ENCODE assay signal across 25 cellular contexts in the genomic region with DNA sequence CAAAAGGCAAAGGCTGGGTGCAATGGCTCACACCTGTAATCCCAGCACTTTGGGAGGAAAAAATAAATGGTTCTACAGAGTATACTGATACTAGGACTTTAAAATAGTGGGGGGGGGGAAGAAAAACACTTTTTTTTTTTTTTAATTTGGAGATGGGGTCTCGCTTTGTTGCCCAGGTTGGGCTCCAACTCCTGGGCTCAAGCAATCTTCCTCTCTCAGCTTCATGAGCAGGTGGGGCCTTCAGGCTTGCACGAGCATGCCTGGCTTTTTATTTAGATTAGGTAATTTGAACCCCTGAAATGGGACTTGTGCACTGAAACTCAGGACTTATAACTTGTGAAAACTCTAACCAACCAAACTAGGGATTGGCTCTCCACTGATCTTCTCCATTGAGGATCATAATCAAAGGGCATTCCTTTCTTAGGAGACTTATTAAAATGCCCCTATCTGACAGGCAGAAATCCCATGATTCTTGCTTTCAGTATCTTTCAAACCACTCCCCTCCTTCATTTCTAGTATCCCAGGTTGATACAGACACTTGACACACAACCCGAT. TPM values are rescaled to one million over a fixed set of nuclear protein-coding genes. Genes with fewer than 3 reads are reported as not detected.
DNase-seq lines count a peak whose midpoint lies in the region; ATAC-seq and TF ChIP-seq lines count a peak whose summit lies in the region.
"Had no signal": no experiment of that assay in that cellular context is flagged by ENCODE, and none has a peak within 500 bp of the region (broad histone marks: within the 10 kb centered on the region; RNA-seq: fewer than 3 reads in every experiment).

No MANE protein-coding gene starts in this region.

- TF ChIP-seq CTCF in HEK293 (tag by site-specific recombination; IDR thresholded peaks at IDR 0.05) (no peak), neutrophil (IDR thresholded peaks at IDR 0.05) (no peak)

- peaks cover 70% of the 10 kb centered on the region for H3K4me1 Mint-ChIP-seq in activated T-cell treated with anti-CD3 and anti-CD28 coated beads, Interleukin-2, amount 50 U/mL, for 24 hours (ENCODE audit: low read depth)
- H3K4me1 Mint-ChIP-seq in activated T-cell treated with anti-CD3 and anti-CD28 coated beads, Interleukin-2, amount 50 U/mL, for 4 hours (ENCODE audit: low read depth) = peaks cover 63% of the 10 kb centered on the region
- peaks cover 51% of the 10 kb centered on the region for H3K4me1 Mint-ChIP-seq in activated naive CD8-positive, alpha-beta T cell treated with anti-CD3 and anti-CD28 coated beads for 36 hours

- no peak for DNase-seq in activated T-cell treated with anti-CD3 and anti-CD28 coated beads, Interleukin-2, amount 50 U/mL, for 24 hours
- no peak for DNase-seq in activated T-cell treated with anti-CD3 and anti-CD28 coated beads, Interleukin-2, amount 50 U/mL, for 4 hours
- DNase-seq in activated naive CD8-positive, alpha-beta T cell treated with anti-CD3 and anti-CD28 coated beads for 36 hours = no peak
- DNase-seq in NCI-H1694 (lab: John Stamatoyannopoulos, UW) (no peak), HEK293T (ENCODE audit: extremely low spot score) (no peak)
- DNase-seq: ACHN; activated CD4-positive, alpha-beta memory T cell treated with anti-CD3 and anti-CD28 coated beads, Interleukin-2, amount 10 ng/mL, durations not matched to agents 7 days and 5 days; activated naive CD4-positive, alpha-beta T cell treated with Interleukin-2 at 50 U/mL for 16 hours; activated T-cell treated with anti-CD3 and anti-CD28 coated beads for 4 hours; caudate nucleus; dermis blood vessel endothelial cell; midbrain; NCI-H146; NCI-H69; RPMI8226; stomach; tibial artery had no signal

- no peaks in the 10 kb centered on the region for H3K9me3 Mint-ChIP-seq in activated T-cell treated with anti-CD3 and anti-CD28 coated beads, Interleukin-2, amount 50 U/mL, for 24 hours
- no peaks in the 10 kb centered on the region for H3K9me3 Mint-ChIP-seq in activated T-cell treated with anti-CD3 and anti-CD28 coated beads, Interleukin-2, amount 50 U/mL, for 4 hours
- H3K9me3 Mint-ChIP-seq in activated naive CD8-positive, alpha-beta T cell treated with anti-CD3 and anti-CD28 coated beads for 36 hours = no peaks in the 10 kb centered on the region
- H3K9me3 Mint-ChIP-seq: activated CD4-positive, alpha-beta memory T cell treated with anti-CD3 and anti-CD28 coated beads, Interleukin-2, amount 10 ng/mL, durations not matched to agents 7 days and 5 days; neural crest cell; T-helper 1 cell treated with Interleukin-12 subunit alpha and Interleukin-12 subunit beta and Interleukin-4 antibody, amounts not matched to agents 30 μg/mL and 1 μg/mL, for 36 hours had no signal

- no peak for ATAC-seq in activated T-cell treated with anti-CD3 and anti-CD28 coated beads, Interleukin-2, amount 50 U/mL, for 4 hours
- no peak for ATAC-seq in HG02852 (IDR thresholded peaks at IDR 0.05; ENCODE audit: unreplicated experiment)
- ATAC-seq: sciatic nerve had no signal

- no peak overlapping the region for H3K4me3 Mint-ChIP-seq in activated T-cell treated with anti-CD3 and anti-CD28 coated beads, Interleukin-2, amount 50 U/mL, for 24 hours
- no peak overlapping the region for H3K4me3 Mint-ChIP-seq in activated T-cell treated with anti-CD3 and anti-CD28 coated beads, Interleukin-2, amount 50 U/mL, for 4 hours
- no peak overlapping the region for H3K4me3 Mint-ChIP-seq in activated naive CD8-positive, alpha-beta T cell treated with anti-CD3 and anti-CD28 coated beads for 36 hours
- H3K4me3 Mint-ChIP-seq: activated CD4-positive, alpha-beta memory T cell treated with anti-CD3 and anti-CD28 coated beads, Interleukin-2, amount 10 ng/mL, durations not matched to agents 7 days and 5 days; neural crest cell; T-helper 1 cell treated with Interleukin-12 subunit alpha and Interleukin-12 subunit beta and Interleukin-4 antibody, amounts not matched to agents 30 μg/mL and 1 μg/mL, for 36 hours had no signal

- H3K4me1 ChIP-seq in HEK293 (ENCODE audit: control insufficient read depth, insufficient read depth, low read length) = peaks cover 31% of the 10 kb centered on the region
- H3K4me1 ChIP-seq in neutrophil (ENCODE audit: control insufficient read depth in 1 of 2, insufficient read depth in 1 of 2, low read depth in 1 of 2, low read length in 1 of 2) = peaks cover 17 to 38% of the 10 kb centered on the region in 2 experiments

- no peaks in the 10 kb centered on the region for H3K27me3 Mint-ChIP-seq in activated T-cell treated with anti-CD3 and anti-CD28 coated beads, Interleukin-2, amount 50 U/mL, for 24 hours
- H3K27me3 Mint-ChIP-seq in activated T-cell treated with anti-CD3 and anti-CD28 coated beads, Interleukin-2, amount 50 U/mL, for 4 hours (ENCODE audit: low read depth) = no peaks in the 10 kb centered on the region
- H3K27me3 Mint-ChIP-seq in activated naive CD8-positive, alpha-beta T cell treated with anti-CD3 and anti-CD28 coated beads for 36 hours = no peaks in the 10 kb centered on the region
- H3K27me3 Mint-ChIP-seq: activated CD4-positive, alpha-beta memory T cell treated with anti-CD3 and anti-CD28 coated beads, Interleukin-2, amount 10 ng/mL, durations not matched to agents 7 days and 5 days had no signal

- H3K36me3 Mint-ChIP-seq in activated T-cell treated with anti-CD3 and anti-CD28 coated beads, Interleukin-2, amount 50 U/mL, for 24 hours (ENCODE audit: low read depth) = peaks cover 75% of the 10 kb centered on the region
- H3K36me3 Mint-ChIP-seq in activated T-cell treated with anti-CD3 and anti-CD28 coated beads, Interleukin-2, amount 50 U/mL, for 4 hours (ENCODE audit: insufficient read depth) = peaks cover 33% of the 10 kb centered on the region
- H3K36me3 Mint-ChIP-seq in activated naive CD8-positive, alpha-beta T cell treated with anti-CD3 and anti-CD28 coated beads for 36 hours = peaks cover 36% of the 10 kb centered on the region

- CTCF ChIA-PET in HEK293 (lab: Yijun Ruan, JAX) = interaction anchor here (0.8 kb wide), 1 partner anchor 10 kb away, joined by 3 read pairs; no protein-coding TSS in a partner anchor
- CTCF ChIA-PET in HEK293T (lab: Yijun Ruan, JAX) = no interaction called here

- no peaks in the 10 kb centered on the region for H3K9me3 ChIP-seq in HEK293 (ENCODE audit: control insufficient read depth, insufficient read depth, low read depth, low read length)
- no peaks in the 10 kb centered on the region for H3K9me3 ChIP-seq in neutrophil
- H3K9me3 ChIP-seq: BLaER1 treated with 17β-estradiol and CSF1 and Interleukin-3, amounts not matched to agents 10 nM and 100 nM; stomach; tibial artery had no signal

- peak overlapping the region; percentile 34; the same call in 1 of the 2 replicates for H3K27ac ChIP-seq in HEK293 (ENCODE audit: extremely low read depth, low read depth, low read length)
- H3K27ac ChIP-seq in neutrophil = peak overlapping the region; percentile 37
- H3K27ac ChIP-seq: KMS-11, stomach, tibial artery had no signal

- H3K4me3 ChIP-seq in HEK293 (ENCODE audit: low read depth, low read length) (no peak overlapping the region), neutrophil (ENCODE audit: low read depth in 1 of 2, low read length in 1 of 2) (no peak overlapping the region)
- H3K4me3 ChIP-seq: BLaER1 treated with 17β-estradiol and CSF1 and Interleukin-3, amounts not matched to agents 10 nM and 100 nM; stomach; tibial artery had no signal

- POLR2A ChIA-PET in HEK293 (lab: Yijun Ruan, JAX) = no interaction called here
- POLR2A ChIA-PET in HEK293T (lab: Yijun Ruan, JAX) = no interaction called here

- no peaks in the 10 kb centered on the region for H3K27me3 ChIP-seq in neutrophil
- H3K27me3 ChIP-seq: BLaER1 treated with 17β-estradiol and CSF1 and Interleukin-3, amounts not matched to agents 10 nM and 100 nM; stomach; tibial artery had no signal

- H3K36me3 ChIP-seq in HEK293 (ENCODE audit: control insufficient read depth in 2 of 2, insufficient read depth in 1 of 2, low read length in 2 of 2) = peaks cover 11 to 21% of the 10 kb centered on the region in 2 experiments
- peaks cover 59% of the 10 kb centered on the region for H3K36me3 ChIP-seq in neutrophil
- H3K36me3 ChIP-seq: tibial artery had no signal

- H3K27ac Mint-ChIP-seq in activated T-cell treated with anti-CD3 and anti-CD28 coated beads, Interleukin-2, amount 50 U/mL, for 24 hours = peak overlapping the region; percentile 27
- H3K27ac Mint-ChIP-seq in activated naive CD8-positive, alpha-beta T cell treated with anti-CD3 and anti-CD28 coated beads for 36 hours = peak overlapping the region; percentile 31
- H3K27ac Mint-ChIP-seq: activated CD4-positive, alpha-beta memory T cell treated with anti-CD3 and anti-CD28 coated beads, Interleukin-2, amount 10 ng/mL, durations not matched to agents 7 days and 5 days; T-helper 1 cell treated with Interleukin-12 subunit alpha and Interleukin-12 subunit beta and Interleukin-4 antibody, amounts not matched to agents 30 μg/mL and 1 μg/mL, for 36 hours had no signal

TF ChIP-seq in HEK293, 187 proteins besides CTCF, POLR2A, EP300 and RAD21 (continues in another document):
- TF ChIP-seq ZNF626 (tag by site-specific recombination; IDR thresholded peaks at IDR 0.05) (no peak), ZNF202 (tag by site-specific recombination; IDR thresholded peaks at IDR 0.05; ENCODE audit: borderline replicate concordance) (no peak)

TF ChIP-seq in HEK293T, 16 proteins besides CTCF, POLR2A, EP300 and RAD21 (continues in another document):
- TF ChIP-seq HDGF (IDR thresholded peaks at IDR 0.05; ENCODE audit: borderline replicate concordance) (no peak), ELF4 (IDR thresholded peaks at IDR 0.05) (no peak), SP1 (IDR thresholded peaks at IDR 0.05) (no peak), FOXA1 (IDR thresholded peaks at IDR 0.05) (no peak), NFRKB (IDR thresholded peaks at IDR 0.05) (no peak), BHLHE40 (IDR thresholded peaks at IDR 0.05; ENCODE audit: borderline replicate concordance) (no peak), CTBP1 (IDR thresholded peaks at IDR 0.05; ENCODE audit: borderline replicate concordance) (no peak), SUZ12 (IDR thresholded peaks at IDR 0.05) (no peak), LEF1 (IDR thresholded peaks at IDR 0.05; ENCODE audit: borderline replicate concordance) (no peak), ZNF384 (IDR thresholded peaks at IDR 0.05) (no peak), FOXK2 (IDR thresholded peaks at IDR 0.05) (no peak), FOXM1 (IDR thresholded peaks at IDR 0.05; ENCODE audit: borderline replicate concordance) (no peak), ARNT (IDR thresholded peaks at IDR 0.05) (no peak)

RNA-seq across cellular contexts. Expression of gene GRB2, which starts 16.9 kb away (rescaled TPM):
- 100 to 1,000 TPM; 186 to 210 (median 207) TPM for total RNA-seq in activated T-cell treated with anti-CD3 and anti-CD28 coated beads, Interleukin-2, amount 50 U/mL, for 4 hours
- 100 to 1,000 TPM; 161 to 165 TPM for total RNA-seq in activated naive CD8-positive, alpha-beta T cell treated with anti-CD3 and anti-CD28 coated beads for 36 hours
